Comparison of ENCODE assay signal across 28 cellular contexts in the genomic region with DNA sequence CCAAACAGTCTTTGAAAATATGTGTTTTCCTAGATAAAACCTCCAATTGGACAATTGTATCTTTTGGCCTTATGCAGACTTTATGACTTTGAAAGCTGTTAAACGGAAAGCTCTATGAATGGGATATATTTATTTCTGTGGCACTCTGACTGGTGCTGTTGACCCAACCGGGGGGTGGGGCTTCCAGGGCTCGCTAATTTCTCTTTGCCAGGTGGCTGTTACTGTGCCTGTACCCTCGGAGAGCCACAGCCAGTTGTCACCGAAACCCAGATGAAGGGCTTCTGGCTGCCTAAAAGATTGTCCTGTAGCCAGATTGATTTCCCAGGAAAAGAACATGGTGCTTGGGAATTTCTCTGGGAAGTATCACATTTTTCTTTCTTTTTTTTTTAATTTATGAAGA.
"Had no signal": no experiment of that assay in that cellular context is flagged by ENCODE, and none has a peak within 500 bp of the region (broad histone marks: within the 10 kb centered on the region; RNA-seq: fewer than 3 reads in every experiment).

No MANE protein-coding gene starts in this region.

- H3K27me3 ChIP-seq: breast epithelium, gastrocnemius medialis, right lobe of liver, tibial nerve had no signal

- H3K36me3 ChIP-seq: breast epithelium, gastrocnemius medialis, right lobe of liver, tibial nerve had no signal

- DNase-seq: activated CD4-positive, alpha-beta T cell treated with anti-CD3 and anti-CD28 coated beads for 4 hours; activated CD4-positive, alpha-beta T cell treated with anti-CD3 and anti-CD28 coated beads, Interleukin-2, amount 50 U/mL, for 48 hours; activated CD8-positive, alpha-beta memory T cell treated with anti-CD3 and anti-CD28 coated beads, Interleukin-2, amount 50 U/mL, for 4 hours; activated gamma-delta T cell; activated naive CD4-positive, alpha-beta T cell treated with anti-CD3 and anti-CD28 coated beads, Interleukin-2, amount 10 ng/mL, durations not matched to agents 7 days and 5 days; activated naive CD8-positive, alpha-beta T cell treated with anti-CD3 and anti-CD28 coated beads, Interleukin-2, amount 10 ng/mL, durations not matched to agents 7 days and 5 days; activated T-cell treated with anti-CD3 and anti-CD28 coated beads, Interleukin-2, amount 50 U/mL, for 1 hour; central memory CD4-positive, alpha-beta T cell; dermis blood vessel endothelial cell; effector CD8-positive, alpha-beta T cell; gastrocnemius medialis; glutamatergic neuron; hippocampal formation; kidney; mesendoderm; posterior cingulate gyrus; right lobe of liver; stimulated activated CD4-positive, alpha-beta T cell treated with anti-CD3 and anti-CD28 coated beads, Interleukin-12 subunit alpha, Interleukin-12 subunit beta, amount 100 ng/mL, for 4 hours; stimulated activated CD4-positive, alpha-beta T cell treated with anti-CD3 and anti-CD28 coated beads, Interleukin-4, amount 100 ng/mL, for 1 hour; stimulated activated naive CD8-positive, alpha-beta T cell treated with anti-CD3 and anti-CD28 coated beads, Interleukin-15, Interleukin-2, amounts not matched to agents 100 U/mL and 50 U/mL, for 24 hours; substantia nigra had no signal

- ATAC-seq: gastrocnemius medialis; natural killer cell treated with Interleukin-12 subunit alpha and Interleukin-12 subunit beta and Interleukin-15 and Interleukin-18, amount 100 ng/mL, for 72 hours; right lobe of liver; stimulated activated naive CD8-positive, alpha-beta T cell treated with anti-CD3 and anti-CD28 coated beads, Interleukin-15, Interleukin-2, amounts not matched to agents 100 U/mL and 50 U/mL, for 24 hours had no signal

- H3K27ac ChIP-seq: breast epithelium, epithelial cell of prostate, gastrocnemius medialis, right lobe of liver, SK-N-MC had no signal

- H3K9me3 ChIP-seq: breast epithelium, gastrocnemius medialis, right lobe of liver, tibial nerve had no signal

- H3K4me3 ChIP-seq: breast epithelium, gastrocnemius medialis, lung, right lobe of liver, SK-N-MC, skin epidermis, tibial nerve had no signal
